Comparison of ENCODE assay signal across 7 cellular contexts in the genomic region with DNA sequence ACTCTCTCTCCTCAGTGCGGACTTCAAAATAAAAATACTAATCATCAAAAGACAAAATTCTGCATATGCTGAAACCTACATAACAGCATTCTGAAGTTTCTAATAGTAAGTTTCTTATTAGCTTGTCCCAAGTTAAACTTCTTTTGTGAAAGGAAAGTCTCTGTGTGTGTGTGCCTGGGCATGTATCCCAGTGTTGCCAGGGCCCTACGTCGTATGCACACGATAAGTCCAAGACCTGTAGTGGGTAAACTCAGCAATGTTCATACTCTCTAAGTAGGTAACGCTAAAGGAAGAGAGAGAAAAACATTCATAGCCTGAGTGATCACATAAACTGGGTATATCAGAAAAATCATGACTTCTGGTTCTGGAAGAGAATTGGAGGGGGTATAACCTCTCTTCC.
"Had no signal": no experiment of that assay in that cellular context is flagged by ENCODE, and none has a peak within 500 bp of the region (broad histone marks: within the 10 kb centered on the region; RNA-seq: fewer than 3 reads in every experiment).

No MANE protein-coding gene starts in this region.

- H3K4me3 ChIP-seq: K562 had no signal

- H3K27ac ChIP-seq: HL-60 had no signal

- DNase-seq: IMR-90, KBM-7, KG1 had no signal

- ATAC-seq: HepG2, K562 had no signal

- FAIRE-seq: HepG2, HTR-8/SVneo, K562 had no signal
